Comparison of ENCODE assay signal across 20 cellular contexts in genomic region chr10:3270597-3270996, GRCh38.
"Had no signal": no experiment of that assay in that cellular context is flagged by ENCODE, and none has a peak within 500 bp of the region (broad histone marks: within the 10 kb centered on the region; RNA-seq: fewer than 3 reads in every experiment).

No MANE protein-coding gene starts in this region.

- DNase-seq: activated CD4-positive, alpha-beta memory T cell treated with anti-CD3 and anti-CD28 coated beads for 36 hours; activated gamma-delta T cell treated with Interleukin-2 at 50 U/mL for 16 hours; activated naive CD8-positive, alpha-beta T cell treated with anti-CD3 and anti-CD28 coated beads, Interleukin-2, amount 10 ng/mL, durations not matched to agents 7 days and 5 days; activated T-cell treated with anti-CD3 and anti-CD28 coated beads, Interleukin-2, amount 50 U/mL, for 72 hours; aorta; cortex of kidney; effector memory CD4-positive, alpha-beta T cell; left colon; naive B cell; nucleus accumbens; psoas muscle; sigmoid colon; stimulated activated CD4-positive, alpha-beta T cell treated with anti-CD3 and anti-CD28 coated beads, Interleukin-12 subunit alpha, Interleukin-12 subunit beta, amount 100 ng/mL, for 4 hours; stimulated activated naive CD4-positive, alpha-beta T cell; T-helper 9 cell; upper lobe of right lung had no signal

- H3K4me1 ChIP-seq: psoas muscle, sigmoid colon, suprapubic skin, upper lobe of right lung had no signal

- H3K27ac Mint-ChIP-seq: activated CD4-positive, alpha-beta memory T cell treated with anti-CD3 and anti-CD28 coated beads for 36 hours; activated naive CD8-positive, alpha-beta T cell treated with anti-CD3 and anti-CD28 coated beads, Interleukin-2, amount 10 ng/mL, durations not matched to agents 7 days and 5 days; activated T-cell treated with anti-CD3 and anti-CD28 coated beads, Interleukin-2, amount 50 U/mL, for 72 hours; naive B cell had no signal

- H3K36me3 Mint-ChIP-seq: activated CD4-positive, alpha-beta memory T cell treated with anti-CD3 and anti-CD28 coated beads for 36 hours; activated naive CD8-positive, alpha-beta T cell treated with anti-CD3 and anti-CD28 coated beads, Interleukin-2, amount 10 ng/mL, durations not matched to agents 7 days and 5 days; naive B cell had no signal

- H3K9me3 Mint-ChIP-seq: activated CD4-positive, alpha-beta memory T cell treated with anti-CD3 and anti-CD28 coated beads for 36 hours; activated naive CD8-positive, alpha-beta T cell treated with anti-CD3 and anti-CD28 coated beads, Interleukin-2, amount 10 ng/mL, durations not matched to agents 7 days and 5 days; activated T-cell treated with anti-CD3 and anti-CD28 coated beads, Interleukin-2, amount 50 U/mL, for 72 hours had no signal

- H3K9me3 ChIP-seq: psoas muscle, sigmoid colon, suprapubic skin, upper lobe of right lung had no signal

- H3K4me3 ChIP-seq: cardiac muscle cell, lung, psoas muscle, sigmoid colon, suprapubic skin, upper lobe of right lung had no signal

- ATAC-seq: activated T-cell treated with anti-CD3 and anti-CD28 coated beads, Interleukin-2, amount 50 U/mL, for 72 hours; left colon; psoas muscle; upper lobe of right lung had no signal

- H3K36me3 ChIP-seq: cardiac muscle cell, sigmoid colon, suprapubic skin, upper lobe of right lung had no signal

- H3K27ac ChIP-seq: cardiac muscle cell, psoas muscle, sigmoid colon, suprapubic skin, upper lobe of right lung, VCaP had no signal

- H3K27me3 ChIP-seq: cardiac muscle cell, sigmoid colon, suprapubic skin, upper lobe of right lung had no signal

- H3K4me3 Mint-ChIP-seq: activated CD4-positive, alpha-beta memory T cell treated with anti-CD3 and anti-CD28 coated beads for 36 hours; activated naive CD8-positive, alpha-beta T cell treated with anti-CD3 and anti-CD28 coated beads, Interleukin-2, amount 10 ng/mL, durations not matched to agents 7 days and 5 days; activated T-cell treated with anti-CD3 and anti-CD28 coated beads, Interleukin-2, amount 50 U/mL, for 72 hours; naive B cell had no signal

- H3K4me1 Mint-ChIP-seq: activated naive CD8-positive, alpha-beta T cell treated with anti-CD3 and anti-CD28 coated beads, Interleukin-2, amount 10 ng/mL, durations not matched to agents 7 days and 5 days; naive B cell had no signal
